In the genomic region with DNA sequence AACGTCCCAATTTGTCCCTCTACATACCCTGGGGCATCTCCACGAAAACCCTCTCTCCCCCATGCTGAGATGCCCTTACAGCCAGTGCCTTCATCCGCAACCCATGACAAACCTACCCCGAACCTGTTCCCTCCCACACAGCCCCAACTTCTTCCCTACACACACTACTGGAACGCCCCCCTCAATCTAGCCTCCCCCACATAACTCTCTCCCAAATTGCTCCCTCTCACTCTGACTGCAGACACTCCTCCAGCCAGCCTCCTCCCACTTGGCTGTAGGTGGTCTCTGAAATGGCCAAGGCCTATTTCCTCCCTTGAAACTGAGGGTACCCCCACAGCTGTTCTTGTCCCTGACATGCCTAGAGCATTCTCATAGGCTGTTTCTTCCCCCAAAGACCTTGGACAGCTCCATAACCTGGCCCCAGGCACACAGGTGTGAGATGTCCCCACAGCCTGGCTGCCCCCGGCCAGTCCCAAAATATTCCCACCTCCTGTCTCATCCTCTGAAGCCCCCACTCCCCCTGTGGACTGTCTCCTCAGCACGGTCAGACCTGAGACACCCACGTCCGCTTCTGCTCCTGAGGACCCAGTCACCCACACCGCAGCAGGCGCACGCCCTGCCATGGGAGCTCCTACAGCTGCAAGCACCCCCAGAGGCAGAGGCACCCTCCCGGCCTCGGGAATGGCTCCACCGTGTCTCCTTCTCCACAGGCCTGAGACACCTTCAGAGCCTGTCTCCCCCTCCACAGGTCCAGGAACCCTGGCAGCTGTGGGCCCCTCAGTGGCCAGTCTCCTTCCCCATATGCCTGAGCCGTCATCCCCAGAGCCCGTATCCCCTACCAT, we compare ENCODE assay signal across 1 cellular context.
A peak's percentile ranks its signal among the peaks of the same experiment; 100 is the strongest.
TF ChIP-seq lines count a peak whose summit lies in the region.

No MANE protein-coding gene starts in this region.

TF ChIP-seq in GM12878, 131 proteins besides CTCF, POLR2A, EP300 and RAD21:
- TF ChIP-seq, protein P1, sequence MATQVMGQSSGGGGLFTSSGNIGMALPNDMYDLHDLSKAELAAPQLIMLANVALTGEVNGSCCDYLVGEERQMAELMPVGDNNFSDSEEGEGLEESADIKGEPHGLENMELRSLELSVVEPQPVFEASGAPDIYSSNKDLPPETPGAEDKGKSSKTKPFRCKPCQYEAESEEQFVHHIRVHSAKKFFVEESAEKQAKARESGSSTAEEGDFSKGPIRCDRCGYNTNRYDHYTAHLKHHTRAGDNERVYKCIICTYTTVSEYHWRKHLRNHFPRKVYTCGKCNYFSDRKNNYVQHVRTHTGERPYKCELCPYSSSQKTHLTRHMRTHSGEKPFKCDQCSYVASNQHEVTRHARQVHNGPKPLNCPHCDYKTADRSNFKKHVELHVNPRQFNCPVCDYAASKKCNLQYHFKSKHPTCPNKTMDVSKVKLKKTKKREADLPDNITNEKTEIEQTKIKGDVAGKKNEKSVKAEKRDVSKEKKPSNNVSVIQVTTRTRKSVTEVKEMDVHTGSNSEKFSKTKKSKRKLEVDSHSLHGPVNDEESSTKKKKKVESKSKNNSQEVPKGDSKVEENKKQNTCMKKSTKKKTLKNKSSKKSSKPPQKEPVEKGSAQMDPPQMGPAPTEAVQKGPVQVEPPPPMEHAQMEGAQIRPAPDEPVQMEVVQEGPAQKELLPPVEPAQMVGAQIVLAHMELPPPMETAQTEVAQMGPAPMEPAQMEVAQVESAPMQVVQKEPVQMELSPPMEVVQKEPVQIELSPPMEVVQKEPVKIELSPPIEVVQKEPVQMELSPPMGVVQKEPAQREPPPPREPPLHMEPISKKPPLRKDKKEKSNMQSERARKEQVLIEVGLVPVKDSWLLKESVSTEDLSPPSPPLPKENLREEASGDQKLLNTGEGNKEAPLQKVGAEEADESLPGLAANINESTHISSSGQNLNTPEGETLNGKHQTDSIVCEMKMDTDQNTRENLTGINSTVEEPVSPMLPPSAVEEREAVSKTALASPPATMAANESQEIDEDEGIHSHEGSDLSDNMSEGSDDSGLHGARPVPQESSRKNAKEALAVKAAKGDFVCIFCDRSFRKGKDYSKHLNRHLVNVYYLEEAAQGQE (IDR thresholded peaks at IDR 0.05; ENCODE audit: low read depth, low read length) = peak; percentile 52; the same call in 1 of the 2 replicates
- TF ChIP-seq CREM (IDR thresholded peaks at IDR 0.05; ENCODE audit: low read depth) (no peak), ATF7 (IDR thresholded peaks at IDR 0.05; ENCODE audit: low read depth) (no peak), CEBPB (IDR thresholded peaks at IDR 0.05; ENCODE audit: borderline replicate concordance in 1 of 2, low read depth in 2 of 2, low read length in 2 of 2) (no peak), CBX5 (IDR thresholded peaks at IDR 0.05; ENCODE audit: low read depth) (no peak), RFX5 (IDR thresholded peaks at IDR 0.05; ENCODE audit: low read depth, low read length) (no peak), CHD4 (IDR thresholded peaks at IDR 0.05) (no peak), TARDBP (IDR thresholded peaks at IDR 0.05; ENCODE audit: borderline replicate concordance) (no peak)
- TF ChIP-seq, protein P2, sequence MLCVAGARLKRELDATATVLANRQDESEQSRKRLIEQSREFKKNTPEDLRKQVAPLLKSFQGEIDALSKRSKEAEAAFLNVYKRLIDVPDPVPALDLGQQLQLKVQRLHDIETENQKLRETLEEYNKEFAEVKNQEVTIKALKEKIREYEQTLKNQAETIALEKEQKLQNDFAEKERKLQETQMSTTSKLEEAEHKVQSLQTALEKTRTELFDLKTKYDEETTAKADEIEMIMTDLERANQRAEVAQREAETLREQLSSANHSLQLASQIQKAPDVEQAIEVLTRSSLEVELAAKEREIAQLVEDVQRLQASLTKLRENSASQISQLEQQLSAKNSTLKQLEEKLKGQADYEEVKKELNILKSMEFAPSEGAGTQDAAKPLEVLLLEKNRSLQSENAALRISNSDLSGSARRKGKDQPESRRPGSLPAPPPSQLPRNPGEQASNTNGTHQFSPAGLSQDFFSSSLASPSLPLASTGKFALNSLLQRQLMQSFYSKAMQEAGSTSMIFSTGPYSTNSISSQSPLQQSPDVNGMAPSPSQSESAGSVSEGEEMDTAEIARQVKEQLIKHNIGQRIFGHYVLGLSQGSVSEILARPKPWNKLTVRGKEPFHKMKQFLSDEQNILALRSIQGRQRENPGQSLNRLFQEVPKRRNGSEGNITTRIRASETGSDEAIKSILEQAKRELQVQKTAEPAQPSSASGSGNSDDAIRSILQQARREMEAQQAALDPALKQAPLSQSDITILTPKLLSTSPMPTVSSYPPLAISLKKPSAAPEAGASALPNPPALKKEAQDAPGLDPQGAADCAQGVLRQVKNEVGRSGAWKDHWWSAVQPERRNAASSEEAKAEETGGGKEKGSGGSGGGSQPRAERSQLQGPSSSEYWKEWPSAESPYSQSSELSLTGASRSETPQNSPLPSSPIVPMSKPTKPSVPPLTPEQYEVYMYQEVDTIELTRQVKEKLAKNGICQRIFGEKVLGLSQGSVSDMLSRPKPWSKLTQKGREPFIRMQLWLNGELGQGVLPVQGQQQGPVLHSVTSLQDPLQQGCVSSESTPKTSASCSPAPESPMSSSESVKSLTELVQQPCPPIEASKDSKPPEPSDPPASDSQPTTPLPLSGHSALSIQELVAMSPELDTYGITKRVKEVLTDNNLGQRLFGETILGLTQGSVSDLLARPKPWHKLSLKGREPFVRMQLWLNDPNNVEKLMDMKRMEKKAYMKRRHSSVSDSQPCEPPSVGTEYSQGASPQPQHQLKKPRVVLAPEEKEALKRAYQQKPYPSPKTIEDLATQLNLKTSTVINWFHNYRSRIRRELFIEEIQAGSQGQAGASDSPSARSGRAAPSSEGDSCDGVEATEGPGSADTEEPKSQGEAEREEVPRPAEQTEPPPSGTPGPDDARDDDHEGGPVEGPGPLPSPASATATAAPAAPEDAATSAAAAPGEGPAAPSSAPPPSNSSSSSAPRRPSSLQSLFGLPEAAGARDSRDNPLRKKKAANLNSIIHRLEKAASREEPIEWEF (IDR thresholded peaks at IDR 0.05; ENCODE audit: insufficient replicate concordance, low read depth, low read length) = no peak
